ENCODE assay signal across 8 cellular contexts in the genomic region with DNA sequence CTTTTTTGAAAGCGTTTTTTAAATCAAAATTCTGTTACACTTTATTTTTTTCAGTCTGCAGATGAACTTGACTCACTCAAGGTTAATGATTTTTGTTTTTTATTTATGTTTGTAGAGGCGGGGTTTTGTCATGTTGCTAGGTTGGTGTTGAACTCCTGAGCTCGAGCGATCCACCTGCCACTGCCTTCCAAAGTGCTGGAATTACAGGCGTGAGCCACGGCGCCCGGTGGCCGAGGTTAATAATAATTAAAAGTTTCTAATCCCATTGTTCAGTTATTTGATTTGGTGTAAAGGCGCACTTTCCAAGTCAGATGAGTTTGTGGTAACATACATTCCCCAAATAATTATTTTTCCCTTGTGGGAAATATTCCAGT. TPM values are rescaled to one million over a fixed set of nuclear protein-coding genes. Genes with fewer than 3 reads are reported as not detected.
DNase-seq lines count a peak whose midpoint lies in the region; ATAC-seq, FAIRE-seq and TF ChIP-seq lines count a peak whose summit lies in the region.

No MANE protein-coding gene starts in this region.

- DNase-seq in PC-3 (no peak), epithelial cell of esophagus (ENCODE audit: low read depth) (peak; percentile 9), pancreas (peak in 1 of 6 donors; percentile 58), KBM-7 (no peak)
- no peak for DNase-seq in stimulated activated CD4-positive, alpha-beta T cell treated with anti-CD3 and anti-CD28 coated beads, Interleukin-4, amount 100 ng/mL, for 4 hours

- H3K36me3 ChIP-seq in DOHH2 (ENCODE audit: control insufficient read depth, low read length): peaks cover 24% of the 10 kb centered on the region
- H3K36me3 ChIP-seq in PC-3 (ENCODE audit: low read depth, low read length): peaks cover 11% of the 10 kb centered on the region
- H3K36me3 ChIP-seq in pancreas: peaks cover 0 to 6% (median 5%) of the 10 kb centered on the region in 3 donors

- H3K79me2 ChIP-seq in DOHH2 (ENCODE audit: control insufficient read depth, low read length) (peaks cover 57% of the 10 kb centered on the region), PC-3 (ENCODE audit: low read length) (peaks cover 62% of the 10 kb centered on the region)

- BruUV-seq in PC-3 (replicated peaks; lab: Mats Ljungman, UMichigan): no TSS peak

- in situ Hi-C loops in KBM-7 (cut with MboI; ENCODE audit: low pct_unique_long_range_greater_than_20kb, low sequenced_read_pairs): loop anchor here (10.0 kb wide), 1 partner anchor 105 kb away; no protein-coding TSS in a partner anchor

- H3F3A ChIP-seq in DOHH2 (ENCODE audit: control insufficient read depth, insufficient read depth): peaks cover 5% of the 10 kb centered on the region; the same call in 1 of the 2 replicates
- H3F3A ChIP-seq in PC-3 (ENCODE audit: low read length, unreplicated experiment): no peaks in the 10 kb centered on the region

- WGBS in pancreas, 2 donors: 5% methylated on average over 10 of the region's 10 CpGs

- peak overlapping the region; percentile 51 for H3K4me2 ChIP-seq in DOHH2 (ENCODE audit: low read length)
- peak overlapping the region; percentile 82 for H3K4me2 ChIP-seq in PC-3 (ENCODE audit: low read length)

- H3K9me3 ChIP-seq in DOHH2 (ENCODE audit: control insufficient read depth, insufficient read depth, low read length) (no peaks in the 10 kb centered on the region), PC-3 (ENCODE audit: low read length) (no peaks in the 10 kb centered on the region), pancreas (no peaks in the 10 kb centered on the region)

- peak; percentile 26 for FAIRE-seq in pancreas (lab: Jason Lieb, UNC)

- TF ChIP-seq CTCF in DOHH2 (IDR thresholded peaks at IDR 0.05; ENCODE audit: low read depth, low read length, poor library complexity, severe bottlenecking) (no peak), PC-3 (conservative IDR thresholded peaks at IDR 0.05; ENCODE audit: low read depth, low read length) (no peak), epithelial cell of esophagus (IDR thresholded peaks at IDR 0.05; ENCODE audit: insufficient read depth, low read depth, low read length, missing control alignments) (no peak), pancreas (IDR thresholded peaks at IDR 0.05) (no peak)

- H2AFZ ChIP-seq in PC-3 (ENCODE audit: low read length): peak overlapping the region; percentile 90

- H3K4me3 ChIP-seq in DOHH2 (ENCODE audit: low read length) (peak overlapping the region; percentile 88), PC-3 (ENCODE audit: low read length) (peak overlapping the region; percentile 98), epithelial cell of esophagus (ENCODE audit: low read length) (peak overlapping the region; percentile 92), pancreas (peak overlapping the region; percentile 83 to 95 (median 89))

- ATAC-seq in PC-3 (no peak), pancreas (no peak), GM18520 (IDR thresholded peaks at IDR 0.05; ENCODE audit: unreplicated experiment) (no peak), HG02571 (IDR thresholded peaks at IDR 0.05; ENCODE audit: unreplicated experiment) (no peak)

- peak overlapping the region; percentile 100 for H3K9ac ChIP-seq in PC-3 (ENCODE audit: low read length)

- no peak overlapping the region for H3K27ac ChIP-seq in DOHH2 (ENCODE audit: low read depth, low read length)
- H3K27ac ChIP-seq in PC-3 (ENCODE audit: low read length): peak overlapping the region; percentile 99
- peak overlapping the region; percentile 90 to 100 (median 98) for H3K27ac ChIP-seq in pancreas

- CTCF ChIA-PET in PC-3 (lab: Charles Lee): no interaction called here

- H3K27me3 ChIP-seq in DOHH2 (ENCODE audit: control insufficient read depth, low read length) (no peaks in the 10 kb centered on the region), PC-3 (ENCODE audit: low read length) (no peaks in the 10 kb centered on the region), pancreas (no peaks in the 10 kb centered on the region)

- intact Hi-C loops in PC-3 (cut with micrococcal nuclease): loop anchor here (1.0 kb wide), 2 partner anchors 17 to 102 kb away; no protein-coding TSS in a partner anchor
- intact Hi-C loops in pancreas (cut with DNase I): loop anchor here in 1 of 3 donors (10.0 kb wide), 1 partner anchor 95 kb away; no protein-coding TSS in a partner anchor

- H3K4me1 ChIP-seq in DOHH2 (ENCODE audit: control insufficient read depth, low read length) (peaks cover 33% of the 10 kb centered on the region), PC-3 (ENCODE audit: insufficient read depth, low read length) (peaks cover 21% of the 10 kb centered on the region), pancreas (peaks cover 14 to 25% (median 25%) of the 10 kb centered on the region in 3 donors)

- no peaks in the 10 kb centered on the region for H3K9me2 ChIP-seq in DOHH2 (replicated peaks; ENCODE audit: control insufficient read depth, low read length)
- H3K9me2 ChIP-seq in PC-3 (replicated peaks; ENCODE audit: low read length): no peaks in the 10 kb centered on the region

- peaks cover 31% of the 10 kb centered on the region for H4K20me1 ChIP-seq in DOHH2 (ENCODE audit: control insufficient read depth, insufficient read depth, low read depth, low read length)
- peaks cover 35% of the 10 kb centered on the region for H4K20me1 ChIP-seq in PC-3 (ENCODE audit: low read length)

- POLR2A ChIA-PET in PC-3 (lab: Charles Lee; ENCODE audit: unreplicated experiment): interaction anchor here (0.6 to 0.7 kb wide), 5 partner anchors 90 to 1145 kb away, joined by 3 to 6 read pairs (median 3); no protein-coding TSS in a partner anchor

RNA-seq across cellular contexts. Expression of a gene that starts 1.2 kb away (rescaled TPM):
- total RNA-seq in PC-3 (2014; rRNA removed): 45.9 and 52.3 TPM in 2 replicates
- total RNA-seq in pancreas: 10 to 100 TPM; 10.1 to 17.7 (median 11.8) TPM
- polyA plus RNA-seq in pancreas: 10 to 100 TPM; 12.2 to 20.7 TPM
